Comparison of ENCODE assay signal across 1 cellular context in the genomic region with DNA sequence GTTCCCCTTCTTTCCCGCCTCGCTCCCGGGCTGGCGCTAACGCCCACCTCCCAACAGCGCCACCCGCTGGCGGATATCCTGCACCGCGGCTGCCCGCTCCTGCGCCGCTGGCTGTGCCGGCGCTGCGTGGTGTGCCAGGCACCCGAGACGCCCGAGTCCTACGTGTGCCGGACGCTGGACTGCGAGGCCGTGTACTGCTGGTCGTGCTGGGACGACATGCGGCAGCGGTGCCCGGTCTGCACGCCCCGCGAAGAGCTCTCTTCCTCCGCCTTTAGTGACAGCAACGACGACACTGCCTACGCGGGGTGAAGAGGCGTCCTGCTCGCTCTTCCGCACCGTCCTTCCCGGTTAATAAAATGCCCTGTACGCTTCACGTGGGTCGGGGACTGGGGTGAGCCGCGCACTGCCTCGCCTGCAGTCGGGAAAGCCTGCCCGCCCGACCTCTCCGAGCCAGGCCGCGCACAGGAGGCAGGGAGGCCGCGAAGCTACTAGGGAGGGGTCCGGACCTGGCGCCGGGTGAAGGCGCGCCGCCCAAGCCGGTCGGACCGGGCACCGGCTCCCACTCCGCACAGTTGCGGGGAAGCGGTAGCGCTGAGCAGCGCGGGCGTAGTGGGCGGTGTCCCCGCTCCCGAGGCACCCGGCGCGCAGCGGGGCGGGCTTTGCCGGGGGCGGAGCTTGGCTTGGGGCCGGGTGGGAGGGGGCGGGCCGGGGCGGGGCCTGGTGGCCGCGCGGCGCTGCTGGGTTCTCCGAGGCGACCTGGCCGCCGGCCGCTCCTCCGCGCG.
TF ChIP-seq lines count a peak whose summit lies in the region.

A gene with protein sequence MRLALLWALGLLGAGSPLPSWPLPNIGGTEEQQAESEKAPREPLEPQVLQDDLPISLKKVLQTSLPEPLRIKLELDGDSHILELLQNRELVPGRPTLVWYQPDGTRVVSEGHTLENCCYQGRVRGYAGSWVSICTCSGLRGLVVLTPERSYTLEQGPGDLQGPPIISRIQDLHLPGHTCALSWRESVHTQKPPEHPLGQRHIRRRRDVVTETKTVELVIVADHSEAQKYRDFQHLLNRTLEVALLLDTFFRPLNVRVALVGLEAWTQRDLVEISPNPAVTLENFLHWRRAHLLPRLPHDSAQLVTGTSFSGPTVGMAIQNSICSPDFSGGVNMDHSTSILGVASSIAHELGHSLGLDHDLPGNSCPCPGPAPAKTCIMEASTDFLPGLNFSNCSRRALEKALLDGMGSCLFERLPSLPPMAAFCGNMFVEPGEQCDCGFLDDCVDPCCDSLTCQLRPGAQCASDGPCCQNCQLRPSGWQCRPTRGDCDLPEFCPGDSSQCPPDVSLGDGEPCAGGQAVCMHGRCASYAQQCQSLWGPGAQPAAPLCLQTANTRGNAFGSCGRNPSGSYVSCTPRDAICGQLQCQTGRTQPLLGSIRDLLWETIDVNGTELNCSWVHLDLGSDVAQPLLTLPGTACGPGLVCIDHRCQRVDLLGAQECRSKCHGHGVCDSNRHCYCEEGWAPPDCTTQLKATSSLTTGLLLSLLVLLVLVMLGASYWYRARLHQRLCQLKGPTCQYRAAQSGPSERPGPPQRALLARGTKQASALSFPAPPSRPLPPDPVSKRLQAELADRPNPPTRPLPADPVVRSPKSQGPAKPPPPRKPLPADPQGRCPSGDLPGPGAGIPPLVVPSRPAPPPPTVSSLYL (plus strand): TSS at position 757 of the 782 bp plus-strand sequence. CDS start 71 bp downstream, outside the sequence.

TF ChIP-seq in K562, 482 proteins besides CTCF, POLR2A, EP300 and RAD21 (continued from another document and continues in another):
- TF ChIP-seq DNMT1 (IDR thresholded peaks at IDR 0.05) = no peak
- TF ChIP-seq, protein P1, sequence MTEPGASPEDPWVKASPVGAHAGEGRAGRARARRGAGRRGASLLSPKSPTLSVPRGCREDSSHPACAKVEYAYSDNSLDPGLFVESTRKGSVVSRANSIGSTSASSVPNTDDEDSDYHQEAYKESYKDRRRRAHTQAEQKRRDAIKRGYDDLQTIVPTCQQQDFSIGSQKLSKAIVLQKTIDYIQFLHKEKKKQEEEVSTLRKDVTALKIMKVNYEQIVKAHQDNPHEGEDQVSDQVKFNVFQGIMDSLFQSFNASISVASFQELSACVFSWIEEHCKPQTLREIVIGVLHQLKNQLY (CRISPR knock-in tag; conservative IDR thresholded peaks at IDR 0.05) = 0 out of 4 replicates have a peak, but pooled peaks of 1 of the 2 experiments have one; percentile 44
- peak; percentile 67; the same call in 1 of the 2 replicates for TF ChIP-seq ATF7 (IDR thresholded peaks at IDR 0.05)
- TF ChIP-seq, protein P2, sequence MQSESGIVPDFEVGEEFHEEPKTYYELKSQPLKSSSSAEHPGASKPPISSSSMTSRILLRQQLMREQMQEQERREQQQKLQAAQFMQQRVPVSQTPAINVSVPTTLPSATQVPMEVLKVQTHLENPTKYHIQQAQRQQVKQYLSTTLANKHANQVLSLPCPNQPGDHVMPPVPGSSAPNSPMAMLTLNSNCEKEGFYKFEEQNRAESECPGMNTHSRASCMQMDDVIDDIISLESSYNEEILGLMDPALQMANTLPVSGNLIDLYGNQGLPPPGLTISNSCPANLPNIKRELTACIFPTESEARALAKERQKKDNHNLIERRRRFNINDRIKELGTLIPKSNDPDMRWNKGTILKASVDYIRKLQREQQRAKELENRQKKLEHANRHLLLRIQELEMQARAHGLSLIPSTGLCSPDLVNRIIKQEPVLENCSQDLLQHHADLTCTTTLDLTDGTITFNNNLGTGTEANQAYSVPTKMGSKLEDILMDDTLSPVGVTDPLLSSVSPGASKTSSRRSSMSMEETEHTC (IDR thresholded peaks at IDR 0.05) = peak; percentile 28; the same call in 1 of the 2 replicates
- TF ChIP-seq CHD4 (IDR thresholded peaks at IDR 0.05; ENCODE audit: insufficient read depth, insufficient replicate concordance, low read depth, low read length, poor library complexity, severe bottlenecking) = no peak
- peak in 1 of 2 experiments; percentile 73; a peak in 2 of 4 replicates for TF ChIP-seq HDAC1 (IDR thresholded peaks at IDR 0.05)
- TF ChIP-seq, protein P3, sequence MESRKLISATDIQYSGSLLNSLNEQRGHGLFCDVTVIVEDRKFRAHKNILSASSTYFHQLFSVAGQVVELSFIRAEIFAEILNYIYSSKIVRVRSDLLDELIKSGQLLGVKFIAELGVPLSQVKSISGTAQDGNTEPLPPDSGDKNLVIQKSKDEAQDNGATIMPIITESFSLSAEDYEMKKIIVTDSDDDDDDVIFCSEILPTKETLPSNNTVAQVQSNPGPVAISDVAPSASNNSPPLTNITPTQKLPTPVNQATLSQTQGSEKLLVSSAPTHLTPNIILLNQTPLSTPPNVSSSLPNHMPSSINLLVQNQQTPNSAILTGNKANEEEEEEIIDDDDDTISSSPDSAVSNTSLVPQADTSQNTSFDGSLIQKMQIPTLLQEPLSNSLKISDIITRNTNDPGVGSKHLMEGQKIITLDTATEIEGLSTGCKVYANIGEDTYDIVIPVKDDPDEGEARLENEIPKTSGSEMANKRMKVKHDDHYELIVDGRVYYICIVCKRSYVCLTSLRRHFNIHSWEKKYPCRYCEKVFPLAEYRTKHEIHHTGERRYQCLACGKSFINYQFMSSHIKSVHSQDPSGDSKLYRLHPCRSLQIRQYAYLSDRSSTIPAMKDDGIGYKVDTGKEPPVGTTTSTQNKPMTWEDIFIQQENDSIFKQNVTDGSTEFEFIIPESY (CRISPR knock-in tag; IDR thresholded peaks at IDR 0.05) = no peak
- TF ChIP-seq, protein P4, sequence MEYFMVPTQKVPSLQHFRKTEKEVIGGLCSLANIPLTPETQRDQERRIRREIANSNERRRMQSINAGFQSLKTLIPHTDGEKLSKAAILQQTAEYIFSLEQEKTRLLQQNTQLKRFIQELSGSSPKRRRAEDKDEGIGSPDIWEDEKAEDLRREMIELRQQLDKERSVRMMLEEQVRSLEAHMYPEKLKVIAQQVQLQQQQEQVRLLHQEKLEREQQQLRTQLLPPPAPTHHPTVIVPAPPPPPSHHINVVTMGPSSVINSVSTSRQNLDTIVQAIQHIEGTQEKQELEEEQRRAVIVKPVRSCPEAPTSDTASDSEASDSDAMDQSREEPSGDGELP (CRISPR knock-in tag; IDR thresholded peaks at IDR 0.05; ENCODE audit: borderline replicate concordance) = peak; percentile 78
- 0 out of 2 replicates have a peak, but pooled peaks have one; percentile 62 for TF ChIP-seq ZNF431 (CRISPR knock-in tag; IDR thresholded peaks at IDR 0.05)
- no peak for TF ChIP-seq FOXJ2 (tag; IDR thresholded peaks at IDR 0.05)
- TF ChIP-seq, protein P5, sequence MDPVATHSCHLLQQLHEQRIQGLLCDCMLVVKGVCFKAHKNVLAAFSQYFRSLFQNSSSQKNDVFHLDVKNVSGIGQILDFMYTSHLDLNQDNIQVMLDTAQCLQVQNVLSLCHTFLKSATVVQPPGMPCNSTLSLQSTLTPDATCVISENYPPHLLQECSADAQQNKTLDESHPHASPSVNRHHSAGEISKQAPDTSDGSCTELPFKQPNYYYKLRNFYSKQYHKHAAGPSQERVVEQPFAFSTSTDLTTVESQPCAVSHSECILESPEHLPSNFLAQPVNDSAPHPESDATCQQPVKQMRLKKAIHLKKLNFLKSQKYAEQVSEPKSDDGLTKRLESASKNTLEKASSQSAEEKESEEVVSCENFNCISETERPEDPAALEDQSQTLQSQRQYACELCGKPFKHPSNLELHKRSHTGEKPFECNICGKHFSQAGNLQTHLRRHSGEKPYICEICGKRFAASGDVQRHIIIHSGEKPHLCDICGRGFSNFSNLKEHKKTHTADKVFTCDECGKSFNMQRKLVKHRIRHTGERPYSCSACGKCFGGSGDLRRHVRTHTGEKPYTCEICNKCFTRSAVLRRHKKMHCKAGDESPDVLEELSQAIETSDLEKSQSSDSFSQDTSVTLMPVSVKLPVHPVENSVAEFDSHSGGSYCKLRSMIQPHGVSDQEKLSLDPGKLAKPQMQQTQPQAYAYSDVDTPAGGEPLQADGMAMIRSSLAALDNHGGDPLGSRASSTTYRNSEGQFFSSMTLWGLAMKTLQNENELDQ (CRISPR knock-in tag; IDR thresholded peaks at IDR 0.05; ENCODE audit: borderline replicate concordance) = no peak
- 0 out of 2 replicates have a peak, but pooled peaks have one; percentile 19 for TF ChIP-seq ELF2 (CRISPR knock-in tag; IDR thresholded peaks at IDR 0.05)
- TF ChIP-seq, protein P6, sequence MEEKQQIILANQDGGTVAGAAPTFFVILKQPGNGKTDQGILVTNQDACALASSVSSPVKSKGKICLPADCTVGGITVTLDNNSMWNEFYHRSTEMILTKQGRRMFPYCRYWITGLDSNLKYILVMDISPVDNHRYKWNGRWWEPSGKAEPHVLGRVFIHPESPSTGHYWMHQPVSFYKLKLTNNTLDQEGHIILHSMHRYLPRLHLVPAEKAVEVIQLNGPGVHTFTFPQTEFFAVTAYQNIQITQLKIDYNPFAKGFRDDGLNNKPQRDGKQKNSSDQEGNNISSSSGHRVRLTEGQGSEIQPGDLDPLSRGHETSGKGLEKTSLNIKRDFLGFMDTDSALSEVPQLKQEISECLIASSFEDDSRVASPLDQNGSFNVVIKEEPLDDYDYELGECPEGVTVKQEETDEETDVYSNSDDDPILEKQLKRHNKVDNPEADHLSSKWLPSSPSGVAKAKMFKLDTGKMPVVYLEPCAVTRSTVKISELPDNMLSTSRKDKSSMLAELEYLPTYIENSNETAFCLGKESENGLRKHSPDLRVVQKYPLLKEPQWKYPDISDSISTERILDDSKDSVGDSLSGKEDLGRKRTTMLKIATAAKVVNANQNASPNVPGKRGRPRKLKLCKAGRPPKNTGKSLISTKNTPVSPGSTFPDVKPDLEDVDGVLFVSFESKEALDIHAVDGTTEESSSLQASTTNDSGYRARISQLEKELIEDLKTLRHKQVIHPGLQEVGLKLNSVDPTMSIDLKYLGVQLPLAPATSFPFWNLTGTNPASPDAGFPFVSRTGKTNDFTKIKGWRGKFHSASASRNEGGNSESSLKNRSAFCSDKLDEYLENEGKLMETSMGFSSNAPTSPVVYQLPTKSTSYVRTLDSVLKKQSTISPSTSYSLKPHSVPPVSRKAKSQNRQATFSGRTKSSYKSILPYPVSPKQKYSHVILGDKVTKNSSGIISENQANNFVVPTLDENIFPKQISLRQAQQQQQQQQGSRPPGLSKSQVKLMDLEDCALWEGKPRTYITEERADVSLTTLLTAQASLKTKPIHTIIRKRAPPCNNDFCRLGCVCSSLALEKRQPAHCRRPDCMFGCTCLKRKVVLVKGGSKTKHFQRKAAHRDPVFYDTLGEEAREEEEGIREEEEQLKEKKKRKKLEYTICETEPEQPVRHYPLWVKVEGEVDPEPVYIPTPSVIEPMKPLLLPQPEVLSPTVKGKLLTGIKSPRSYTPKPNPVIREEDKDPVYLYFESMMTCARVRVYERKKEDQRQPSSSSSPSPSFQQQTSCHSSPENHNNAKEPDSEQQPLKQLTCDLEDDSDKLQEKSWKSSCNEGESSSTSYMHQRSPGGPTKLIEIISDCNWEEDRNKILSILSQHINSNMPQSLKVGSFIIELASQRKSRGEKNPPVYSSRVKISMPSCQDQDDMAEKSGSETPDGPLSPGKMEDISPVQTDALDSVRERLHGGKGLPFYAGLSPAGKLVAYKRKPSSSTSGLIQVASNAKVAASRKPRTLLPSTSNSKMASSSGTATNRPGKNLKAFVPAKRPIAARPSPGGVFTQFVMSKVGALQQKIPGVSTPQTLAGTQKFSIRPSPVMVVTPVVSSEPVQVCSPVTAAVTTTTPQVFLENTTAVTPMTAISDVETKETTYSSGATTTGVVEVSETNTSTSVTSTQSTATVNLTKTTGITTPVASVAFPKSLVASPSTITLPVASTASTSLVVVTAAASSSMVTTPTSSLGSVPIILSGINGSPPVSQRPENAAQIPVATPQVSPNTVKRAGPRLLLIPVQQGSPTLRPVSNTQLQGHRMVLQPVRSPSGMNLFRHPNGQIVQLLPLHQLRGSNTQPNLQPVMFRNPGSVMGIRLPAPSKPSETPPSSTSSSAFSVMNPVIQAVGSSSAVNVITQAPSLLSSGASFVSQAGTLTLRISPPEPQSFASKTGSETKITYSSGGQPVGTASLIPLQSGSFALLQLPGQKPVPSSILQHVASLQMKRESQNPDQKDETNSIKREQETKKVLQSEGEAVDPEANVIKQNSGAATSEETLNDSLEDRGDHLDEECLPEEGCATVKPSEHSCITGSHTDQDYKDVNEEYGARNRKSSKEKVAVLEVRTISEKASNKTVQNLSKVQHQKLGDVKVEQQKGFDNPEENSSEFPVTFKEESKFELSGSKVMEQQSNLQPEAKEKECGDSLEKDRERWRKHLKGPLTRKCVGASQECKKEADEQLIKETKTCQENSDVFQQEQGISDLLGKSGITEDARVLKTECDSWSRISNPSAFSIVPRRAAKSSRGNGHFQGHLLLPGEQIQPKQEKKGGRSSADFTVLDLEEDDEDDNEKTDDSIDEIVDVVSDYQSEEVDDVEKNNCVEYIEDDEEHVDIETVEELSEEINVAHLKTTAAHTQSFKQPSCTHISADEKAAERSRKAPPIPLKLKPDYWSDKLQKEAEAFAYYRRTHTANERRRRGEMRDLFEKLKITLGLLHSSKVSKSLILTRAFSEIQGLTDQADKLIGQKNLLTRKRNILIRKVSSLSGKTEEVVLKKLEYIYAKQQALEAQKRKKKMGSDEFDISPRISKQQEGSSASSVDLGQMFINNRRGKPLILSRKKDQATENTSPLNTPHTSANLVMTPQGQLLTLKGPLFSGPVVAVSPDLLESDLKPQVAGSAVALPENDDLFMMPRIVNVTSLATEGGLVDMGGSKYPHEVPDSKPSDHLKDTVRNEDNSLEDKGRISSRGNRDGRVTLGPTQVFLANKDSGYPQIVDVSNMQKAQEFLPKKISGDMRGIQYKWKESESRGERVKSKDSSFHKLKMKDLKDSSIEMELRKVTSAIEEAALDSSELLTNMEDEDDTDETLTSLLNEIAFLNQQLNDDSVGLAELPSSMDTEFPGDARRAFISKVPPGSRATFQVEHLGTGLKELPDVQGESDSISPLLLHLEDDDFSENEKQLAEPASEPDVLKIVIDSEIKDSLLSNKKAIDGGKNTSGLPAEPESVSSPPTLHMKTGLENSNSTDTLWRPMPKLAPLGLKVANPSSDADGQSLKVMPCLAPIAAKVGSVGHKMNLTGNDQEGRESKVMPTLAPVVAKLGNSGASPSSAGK (IDR thresholded peaks at IDR 0.05) = peak; percentile 94
- no peak for TF ChIP-seq GATAD2B (IDR thresholded peaks at IDR 0.05; ENCODE audit: borderline replicate concordance)
- TF ChIP-seq ZFPM2 (CRISPR knock-in tag; IDR thresholded peaks at IDR 0.05) = no peak
- TF ChIP-seq TAF15 (IDR thresholded peaks at IDR 0.05; ENCODE audit: low read depth, low read length) = no peak
- peak in 1 of 2 experiments; percentile 51; a peak in 1 of 4 replicates for TF ChIP-seq TEAD1 (CRISPR knock-in tag; IDR thresholded peaks at IDR 0.05)
- TF ChIP-seq ZNF445 (CRISPR knock-in tag; IDR thresholded peaks at IDR 0.05; ENCODE audit: low read depth) = no peak
- TF ChIP-seq ZNF436 (CRISPR knock-in tag; IDR thresholded peaks at IDR 0.05) = no peak
- TF ChIP-seq ZEB2 (IDR thresholded peaks at IDR 0.05) = no peak
- TF ChIP-seq NRF1 (conservative IDR thresholded peaks at IDR 0.05 in 1 of 2, IDR thresholded peaks at IDR 0.05 in 1 of 2) = peak; percentile 79 to 83
- peak; percentile 69 for TF ChIP-seq RBBP5 (IDR thresholded peaks at IDR 0.05; ENCODE audit: borderline replicate concordance, insufficient read depth, low read length, poor library complexity, severe bottlenecking)
- no peak for TF ChIP-seq CREBBP (IDR thresholded peaks at IDR 0.05; ENCODE audit: low read depth, low read length)
